In the genomic region with DNA sequence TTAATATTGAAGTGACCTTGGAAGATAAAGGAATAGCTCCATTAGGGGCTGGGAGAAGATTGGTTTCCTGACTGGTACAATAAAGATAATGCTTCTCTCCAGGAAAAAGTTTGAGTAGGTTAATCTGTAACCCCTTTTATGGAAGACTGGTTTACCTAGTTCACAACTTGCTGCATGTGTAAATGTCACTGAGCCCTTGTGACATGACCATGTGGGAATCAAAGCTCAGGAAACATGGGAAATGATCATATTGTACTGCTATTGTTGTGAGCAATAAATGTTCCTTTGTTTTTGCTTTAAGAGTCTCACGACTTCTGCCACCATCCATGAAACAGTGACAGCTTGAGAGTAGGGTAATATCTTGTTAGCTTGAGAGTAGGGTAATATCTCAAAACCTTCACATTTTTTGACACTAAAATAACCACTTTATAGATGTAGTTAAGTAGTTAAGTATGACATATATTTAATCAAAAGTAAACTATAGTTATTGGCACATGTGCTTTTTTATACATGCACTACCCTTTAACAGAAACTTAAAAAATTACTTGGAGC, we compare ENCODE assay signal across 2 cellular contexts.
A peak's percentile ranks its signal among the peaks of the same experiment; 100 is the strongest.
TF ChIP-seq lines count a peak whose summit lies in the region.

No MANE protein-coding gene starts in this region.

TF ChIP-seq in H1, 55 proteins besides CTCF, POLR2A, EP300 and RAD21:
- TF ChIP-seq RFX5 (IDR thresholded peaks at IDR 0.05; ENCODE audit: borderline replicate concordance, low read depth, low read length): no peak
- no peak for TF ChIP-seq BRCA1 (IDR thresholded peaks at IDR 0.05; ENCODE audit: low read depth, low read length)

TF ChIP-seq in neural cell, 6 proteins besides CTCF, POLR2A, EP300 and RAD21:
- peak; percentile 67 for TF ChIP-seq POLR2AphosphoS5 (IDR thresholded peaks at IDR 0.05)
- TF ChIP-seq MXI1 (conservative IDR thresholded peaks at IDR 0.05; ENCODE audit: poor library complexity, severe bottlenecking): no peak
- TF ChIP-seq SMC3 (conservative IDR thresholded peaks at IDR 0.05; ENCODE audit: poor library complexity): no peak
- TF ChIP-seq, protein P1, sequence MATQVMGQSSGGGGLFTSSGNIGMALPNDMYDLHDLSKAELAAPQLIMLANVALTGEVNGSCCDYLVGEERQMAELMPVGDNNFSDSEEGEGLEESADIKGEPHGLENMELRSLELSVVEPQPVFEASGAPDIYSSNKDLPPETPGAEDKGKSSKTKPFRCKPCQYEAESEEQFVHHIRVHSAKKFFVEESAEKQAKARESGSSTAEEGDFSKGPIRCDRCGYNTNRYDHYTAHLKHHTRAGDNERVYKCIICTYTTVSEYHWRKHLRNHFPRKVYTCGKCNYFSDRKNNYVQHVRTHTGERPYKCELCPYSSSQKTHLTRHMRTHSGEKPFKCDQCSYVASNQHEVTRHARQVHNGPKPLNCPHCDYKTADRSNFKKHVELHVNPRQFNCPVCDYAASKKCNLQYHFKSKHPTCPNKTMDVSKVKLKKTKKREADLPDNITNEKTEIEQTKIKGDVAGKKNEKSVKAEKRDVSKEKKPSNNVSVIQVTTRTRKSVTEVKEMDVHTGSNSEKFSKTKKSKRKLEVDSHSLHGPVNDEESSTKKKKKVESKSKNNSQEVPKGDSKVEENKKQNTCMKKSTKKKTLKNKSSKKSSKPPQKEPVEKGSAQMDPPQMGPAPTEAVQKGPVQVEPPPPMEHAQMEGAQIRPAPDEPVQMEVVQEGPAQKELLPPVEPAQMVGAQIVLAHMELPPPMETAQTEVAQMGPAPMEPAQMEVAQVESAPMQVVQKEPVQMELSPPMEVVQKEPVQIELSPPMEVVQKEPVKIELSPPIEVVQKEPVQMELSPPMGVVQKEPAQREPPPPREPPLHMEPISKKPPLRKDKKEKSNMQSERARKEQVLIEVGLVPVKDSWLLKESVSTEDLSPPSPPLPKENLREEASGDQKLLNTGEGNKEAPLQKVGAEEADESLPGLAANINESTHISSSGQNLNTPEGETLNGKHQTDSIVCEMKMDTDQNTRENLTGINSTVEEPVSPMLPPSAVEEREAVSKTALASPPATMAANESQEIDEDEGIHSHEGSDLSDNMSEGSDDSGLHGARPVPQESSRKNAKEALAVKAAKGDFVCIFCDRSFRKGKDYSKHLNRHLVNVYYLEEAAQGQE (IDR thresholded peaks at IDR 0.05; ENCODE audit: borderline replicate concordance): no peak
- TF ChIP-seq TAF1 (IDR thresholded peaks at IDR 0.05; ENCODE audit: low read depth): no peak
- TF ChIP-seq EZH2 (IDR thresholded peaks at IDR 0.05; ENCODE audit: borderline replicate concordance, insufficient read depth, low read length, poor library complexity, severe bottlenecking): no peak
TF ChIP-seq in neural cell: peak in this region for 1.
